24 cellular contexts compared by ENCODE assay signal in the genomic region with DNA sequence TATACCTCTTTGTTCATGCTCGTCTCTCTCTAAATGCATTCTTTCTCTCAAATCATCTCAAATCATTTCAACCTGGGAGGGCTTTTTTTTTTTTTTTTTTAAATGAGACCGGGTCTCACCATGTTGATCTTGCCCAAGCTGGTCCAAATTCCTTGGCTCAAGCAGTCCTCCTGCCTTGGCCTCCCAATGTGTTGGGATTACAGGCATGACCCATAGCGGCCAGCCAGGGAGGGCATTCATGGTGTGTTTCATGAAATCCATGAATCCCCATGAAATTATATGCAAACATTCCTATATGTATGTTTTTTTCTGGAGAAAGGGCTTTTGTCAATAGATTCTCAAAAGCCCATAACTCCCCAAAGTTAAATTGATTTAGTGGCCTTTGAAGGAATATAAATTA.
"Had no signal": no experiment of that assay in that cellular context is flagged by ENCODE, and none has a peak within 500 bp of the region (broad histone marks: within the 10 kb centered on the region; RNA-seq: fewer than 3 reads in every experiment).

No MANE protein-coding gene starts in this region.

- ATAC-seq: esophagus mucosa; gastroesophageal sphincter; left ventricle myocardium superior; lower lobe of right lung; sciatic nerve; stimulated activated naive CD8-positive, alpha-beta T cell treated with anti-CD3 and anti-CD28 coated beads, Interleukin-15, amount 100 ng/mL, for 72 hours; upper lobe of right lung had no signal

- H3K4me1 Mint-ChIP-seq: nephron progenitor cell had no signal

- H3K27ac Mint-ChIP-seq: nephron progenitor cell had no signal

- H3K27me3 Mint-ChIP-seq: stimulated activated naive CD8-positive, alpha-beta T cell treated with anti-CD3 and anti-CD28 coated beads, Interleukin-15, amount 100 ng/mL, for 72 hours had no signal

- H3K4me3 Mint-ChIP-seq: immature natural killer cell; nephron progenitor cell; stimulated activated naive CD8-positive, alpha-beta T cell treated with anti-CD3 and anti-CD28 coated beads, Interleukin-15, amount 100 ng/mL, for 72 hours had no signal

- DNase-seq: cortex of kidney; effector CD4-positive, alpha-beta T cell; foreskin fibroblast; hypothalamus; immature natural killer cell; left ventricle myocardium superior; lower lobe of right lung; nephron progenitor cell; nucleus accumbens; stimulated activated CD4-positive, alpha-beta T cell treated with anti-CD3 and anti-CD28 coated beads, Interleukin-12 subunit alpha, Interleukin-12 subunit beta, amount 100 ng/mL, for 4 hours; stimulated activated CD4-positive, alpha-beta T cell treated with anti-CD3 and anti-CD28 coated beads, Interleukin-1b, Interleukin-23, amount 100 ng/mL, for 48 hours; stimulated activated CD4-positive, alpha-beta T cell treated with anti-CD3 and anti-CD28 coated beads, Interleukin-4, amount 100 ng/mL, for 1 hour; stimulated activated CD8-positive, alpha-beta memory T cell treated with anti-CD3 and anti-CD28 coated beads, Interleukin-4, amount 100 ng/mL, for 48 hours; stimulated activated naive CD4-positive, alpha-beta T cell; stimulated activated naive CD8-positive, alpha-beta T cell treated with anti-CD3 and anti-CD28 coated beads, Interleukin-15, amount 100 ng/mL, for 72 hours; transverse colon; upper lobe of right lung; uterus had no signal

- H3K9me3 Mint-ChIP-seq: immature natural killer cell, nephron progenitor cell had no signal

- H3K9me3 ChIP-seq: gastroesophageal sphincter, lower lobe of right lung, prostate gland, right atrium auricular region, suprapubic skin, transverse colon, upper lobe of right lung, uterus had no signal
